In genomic region chr17:44369414-44370023, GRCh38 we compare ENCODE assay signal across 1 cellular context. TPM values are rescaled to one million over a fixed set of nuclear protein-coding genes. Genes with fewer than 3 reads are reported as not detected.
"Had no signal": no experiment of that assay in that cellular context is flagged by ENCODE, and none has a peak within 500 bp of the region (broad histone marks: within the 10 kb centered on the region; RNA-seq: fewer than 3 reads in every experiment).

No MANE protein-coding gene starts in this region.

RNA-seq across cellular contexts. Expression of gene ITGA2B, which starts 19.9 kb away (rescaled TPM):
- total RNA-seq: SK-MEL-5 had no signal
